ENCODE assay signal across 27 cellular contexts in the genomic region with DNA sequence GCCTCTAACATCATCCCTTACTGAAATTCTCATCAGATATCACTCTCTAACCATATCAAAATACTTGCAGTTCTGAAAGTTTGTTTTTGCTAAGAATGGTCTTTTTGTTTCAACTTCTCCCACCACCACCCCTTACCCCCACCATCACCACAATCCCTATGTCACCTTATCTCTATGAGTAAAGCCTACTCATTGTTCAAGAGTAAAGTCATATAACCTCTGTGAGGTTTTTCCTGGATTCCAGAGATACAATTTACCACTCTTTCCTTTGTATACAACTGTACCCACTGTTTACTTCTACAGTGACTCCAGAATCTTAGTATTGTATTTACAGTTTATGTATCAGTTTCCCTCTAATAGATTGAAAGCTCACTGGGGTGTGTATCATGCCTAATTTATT.
DNase-seq lines count a peak whose midpoint lies in the region; ATAC-seq, FAIRE-seq and TF ChIP-seq lines count a peak whose summit lies in the region.
"Had no signal": no experiment of that assay in that cellular context is flagged by ENCODE, and none has a peak within 500 bp of the region (broad histone marks: within the 10 kb centered on the region; RNA-seq: fewer than 3 reads in every experiment).

No MANE protein-coding gene starts in this region.

- H2AFZ ChIP-seq in Karpas-422 (ENCODE audit: low read length) (peak overlapping the region; percentile 38; the same call in 1 of the 2 replicates), OCI-LY3 (ENCODE audit: low read depth, low read length) (0 out of 2 replicates have a peak overlapping the region, but pooled peaks have one; percentile 24), H1 (ENCODE audit: low read length) (0 out of 2 replicates have a peak overlapping the region, but pooled peaks have one; percentile 51), SK-N-SH (ENCODE audit: low read depth) (no peak overlapping the region)
- H2AFZ ChIP-seq: GM23338 had no signal

- no peak for ATAC-seq in naive thymus-derived CD4-positive, alpha-beta T cell
- ATAC-seq: A549, GM12878, GM23338 had no signal

- H3K9me2 ChIP-seq in Karpas-422 (replicated peaks; ENCODE audit: insufficient read depth, low read length) = no peaks in the 10 kb centered on the region
- no peaks in the 10 kb centered on the region for H3K9me2 ChIP-seq in SK-N-SH

- no peak for TF ChIP-seq POLR2A in H1 (IDR thresholded peaks at IDR 0.05; ENCODE audit: control extremely low read depth in 1 of 2, low read depth in 2 of 2, low read length in 2 of 2)

- H3K4me1 Mint-ChIP-seq in naive thymus-derived CD4-positive, alpha-beta T cell = no peaks in the 10 kb centered on the region
- H3K4me1 Mint-ChIP-seq: CD14-positive monocyte; CD8-positive, alpha-beta memory T cell had no signal

- no peak overlapping the region for H3K56ac ChIP-seq in H1 (replicated peaks; ENCODE audit: insufficient read length, low read depth, low read length)

- peaks cover 4% of the 10 kb centered on the region for H3K9me3 ChIP-seq in Karpas-422 (ENCODE audit: low read length)
- no peaks in the 10 kb centered on the region for H3K9me3 ChIP-seq in OCI-LY3 (ENCODE audit: insufficient read depth, low read length)
- H3K9me3 ChIP-seq in H1 (ENCODE audit: insufficient read depth in 2 of 2, low read depth in 1 of 2, low read length in 1 of 2) = no peaks in the 10 kb centered on the region
- H3K9me3 ChIP-seq in naive thymus-derived CD4-positive, alpha-beta T cell (ENCODE audit: control insufficient read depth in 2 of 3, low read length in 3 of 3) = no peaks in the 10 kb centered on the region
- H3K9me3 ChIP-seq in SK-N-SH = no peaks in the 10 kb centered on the region
- H3K9me3 ChIP-seq: A549, BE2C, HAP-1 had no signal

- H3K79me1 ChIP-seq in H1 (ENCODE audit: low read depth, low read length) = no peaks in the 10 kb centered on the region

- no peak overlapping the region for H2BK15ac ChIP-seq in H1 (ENCODE audit: low read length)

- no peak for FAIRE-seq in H1 (lab: Jason Lieb, UNC)
- FAIRE-seq: A549, D721Med, GM12878, H54 had no signal

- H4K8ac ChIP-seq in H1 (ENCODE audit: extremely low read depth, insufficient read depth, low read length) = no peak overlapping the region

- H3K27me3 ChIP-seq in Karpas-422 (ENCODE audit: low read length) (no peaks in the 10 kb centered on the region), OCI-LY3 (ENCODE audit: low read depth, low read length) (no peaks in the 10 kb centered on the region), H1 (replicated peaks in 1 of 4; ENCODE audit: control insufficient read depth in 3 of 4, extremely low read depth in 1 of 4, insufficient read depth in 3 of 4, low read length in 3 of 4) (no peaks in the 10 kb centered on the region), SK-N-SH (ENCODE audit: insufficient read depth) (no peaks in the 10 kb centered on the region)
- no peaks in the 10 kb centered on the region for H3K27me3 ChIP-seq in naive thymus-derived CD4-positive, alpha-beta T cell (ENCODE audit: control insufficient read depth in 2 of 2, insufficient read depth in 2 of 2, low read length in 2 of 2)
- H3K27me3 ChIP-seq: BE2C; BLaER1 treated with 17β-estradiol and CSF1 and Interleukin-3, amounts not matched to agents 10 nM and 100 nM had no signal

- TF ChIP-seq RAD21 in H1 (IDR thresholded peaks at IDR 0.05 in 1 of 2, conservative IDR thresholded peaks at IDR 0.05 in 1 of 2; ENCODE audit: low read depth in 2 of 2, low read length in 2 of 2) (no peak), SK-N-SH (IDR thresholded peaks at IDR 0.05; ENCODE audit: low read length) (no peak)

- H3F3A ChIP-seq in SK-N-SH (replicated peaks; ENCODE audit: insufficient read depth) = no peaks in the 10 kb centered on the region

- H2BK20ac ChIP-seq in H1 (ENCODE audit: low read length) = no peak overlapping the region

- H3K4me3 Mint-ChIP-seq in naive thymus-derived CD4-positive, alpha-beta T cell = no peak overlapping the region
- H3K4me3 Mint-ChIP-seq: CD14-positive monocyte; CD4-positive, alpha-beta T cell; CD8-positive, alpha-beta memory T cell; GM23338; HFFc6 had no signal

- POLR2A ChIA-PET in H1 (lab: Charles Lee; ENCODE audit: partially characterized antibody) = no interaction called here
- POLR2A ChIA-PET in naive thymus-derived CD4-positive, alpha-beta T cell (lab: Charles Lee) = no interaction called here
- POLR2A ChIA-PET in SK-N-SH (lab: Yijun Ruan, JAX) = no interaction called here

- no peak overlapping the region for H2BK120ac ChIP-seq in H1 (replicated peaks; ENCODE audit: low read depth, low read length)

- no peak overlapping the region for H3K9ac ChIP-seq in Karpas-422 (ENCODE audit: low read length)
- no peak overlapping the region for H3K9ac ChIP-seq in OCI-LY3 (ENCODE audit: low read length)
- no peak overlapping the region for H3K9ac ChIP-seq in H1 (replicated peaks in 1 of 4; ENCODE audit: extremely low read depth in 1 of 4, low read depth in 3 of 4, low read length in 3 of 4)
- H3K9ac ChIP-seq in SK-N-SH = no peak overlapping the region
- H3K9ac ChIP-seq: BLaER1 treated with 17β-estradiol and CSF1 and Interleukin-3, amounts not matched to agents 10 nM and 100 nM had no signal

- H3K36me3 ChIP-seq in Karpas-422 (ENCODE audit: insufficient read depth, low read length) (no peaks in the 10 kb centered on the region), OCI-LY3 (replicated peaks; ENCODE audit: low read depth, low read length) (no peaks in the 10 kb centered on the region), H1 (ENCODE audit: control insufficient read depth in 2 of 4, insufficient read depth in 4 of 4, low read length in 3 of 4) (no peaks in the 10 kb centered on the region), SK-N-SH (replicated peaks in 1 of 2; ENCODE audit: control insufficient read depth in 1 of 2, insufficient read depth in 2 of 2, low read length in 1 of 2) (no peaks in the 10 kb centered on the region)
- H3K36me3 ChIP-seq in naive thymus-derived CD4-positive, alpha-beta T cell (ENCODE audit: control insufficient read depth in 2 of 3, insufficient read depth in 3 of 3, low read length in 3 of 3) = no peaks in the 10 kb centered on the region
- H3K36me3 ChIP-seq: BE2C; BLaER1 treated with 17β-estradiol and CSF1 and Interleukin-3, amounts not matched to agents 10 nM and 100 nM; HAP-1 had no signal

- H3K23ac ChIP-seq in H1 (ENCODE audit: insufficient read length) = no peak overlapping the region

- H3K79me2 ChIP-seq in Karpas-422 (ENCODE audit: low read length) = no peaks in the 10 kb centered on the region
- H3K79me2 ChIP-seq in OCI-LY3 (ENCODE audit: low read length) = no peaks in the 10 kb centered on the region
- no peaks in the 10 kb centered on the region for H3K79me2 ChIP-seq in H1 (ENCODE audit: control insufficient read depth in 1 of 2, insufficient read depth in 2 of 2, low read length in 2 of 2)
- H3K79me2 ChIP-seq in SK-N-SH (ENCODE audit: insufficient read depth) = no peaks in the 10 kb centered on the region

- H3K4me1 ChIP-seq in Karpas-422 (ENCODE audit: low read length) (no peaks in the 10 kb centered on the region), OCI-LY3 (ENCODE audit: low read length) (no peaks in the 10 kb centered on the region), H1 (replicated peaks in 1 of 4; ENCODE audit: control insufficient read depth in 3 of 4, insufficient read depth in 4 of 4, low read length in 3 of 4) (0 out of 7 replicates have a peak, but pooled peaks cover 0 to 2% (median 0%) of the 10 kb centered on the region in 4 experiments), SK-N-SH (ENCODE audit: control insufficient read depth in 1 of 2, insufficient read depth in 2 of 2, low read depth in 1 of 2, low read length in 1 of 2) (no peaks in the 10 kb centered on the region)
- H3K4me1 ChIP-seq in naive thymus-derived CD4-positive, alpha-beta T cell (ENCODE audit: control insufficient read depth in 2 of 2, insufficient read depth in 2 of 2, low read length in 2 of 2) = no peaks in the 10 kb centered on the region
- H3K4me1 ChIP-seq: A549, BE2C, HAP-1 had no signal

- TF ChIP-seq EP300 in H1 (IDR thresholded peaks at IDR 0.05; ENCODE audit: borderline replicate concordance in 1 of 2, low read depth in 2 of 2, low read length in 2 of 2) (no peak), SK-N-SH (IDR thresholded peaks at IDR 0.05; ENCODE audit: borderline replicate concordance in 1 of 2, low read depth in 1 of 2, low read length in 1 of 2) (no peak)

- H2BK5ac ChIP-seq in H1 (ENCODE audit: low read depth, low read length) = no peak overlapping the region

- no peak overlapping the region for H3K4ac ChIP-seq in H1 (replicated peaks; ENCODE audit: insufficient read length, low read depth, low read length)

- H3K18ac ChIP-seq in H1 (ENCODE audit: extremely low read depth, low read length) = no peak overlapping the region

- H3K9me3 Mint-ChIP-seq in naive thymus-derived CD4-positive, alpha-beta T cell = peaks cover 0 to 8% (median 0%) of the 10 kb centered on the region in 11 donors
- H3K9me3 Mint-ChIP-seq: GM23338, HFFc6 had no signal

- DNase-seq in Karpas-422 (no peak), H1 (ENCODE audit: low read depth in 1 of 2, low spot score in 2 of 2) (no peak), fibroblast of pulmonary artery (ENCODE audit: low read depth) (peak; percentile 32), MV-4-11 (lab: John Stamatoyannopoulos, UW) (no peak), NCI-H1417 treated with DMSO at 0.1 percent for 48 hours (lab: John Stamatoyannopoulos, UW) (no peak), SK-N-SH (no peak)
- DNase-seq in naive thymus-derived CD4-positive, alpha-beta T cell = no peak
- DNase-seq: 8988T; ACHN; AML-193; BE2C; CD4-positive, alpha-beta T cell; CD8-positive, alpha-beta memory T cell; DMS 273 treated with DMSO at 0.1 percent for 48 hours; DMS79; EL; GDM1; HFFc6 had no signal

- H2AK5ac ChIP-seq in H1 (ENCODE audit: low read depth, low read length) = no peak overlapping the region

- H3K4me2 ChIP-seq in Karpas-422 (ENCODE audit: low read depth, low read length, poor library complexity, severe bottlenecking) = no peak overlapping the region
- H3K4me2 ChIP-seq in OCI-LY3 (ENCODE audit: low read length) = no peak overlapping the region
- no peak overlapping the region for H3K4me2 ChIP-seq in H1 (ENCODE audit: insufficient read depth in 1 of 2, low read depth in 2 of 2, low read length in 2 of 2)
- H3K4me2 ChIP-seq in SK-N-SH = no peak overlapping the region
- H3K4me2 ChIP-seq: A549; BLaER1 treated with 17β-estradiol and CSF1 and Interleukin-3, amounts not matched to agents 10 nM and 100 nM; GM23338 had no signal

- H3K23me2 ChIP-seq in H1 (ENCODE audit: low read depth, low read length) = no peaks in the 10 kb centered on the region

- TF ChIP-seq CTCF in OCI-LY3 (IDR thresholded peaks at IDR 0.05; ENCODE audit: low read depth, low read length) (no peak), H1 (IDR thresholded peaks at IDR 0.05; ENCODE audit: control extremely low read depth in 1 of 3, insufficient read depth in 1 of 3, low read depth in 1 of 3, low read length in 3 of 3) (no peak), fibroblast of pulmonary artery (IDR thresholded peaks at IDR 0.05; ENCODE audit: low read length, missing control alignments) (no peak), SK-N-SH (IDR thresholded peaks at IDR 0.05) (no peak)

- H3K36me3 Mint-ChIP-seq in naive thymus-derived CD4-positive, alpha-beta T cell = no peaks in the 10 kb centered on the region
- H3K36me3 Mint-ChIP-seq: CD14-positive monocyte; CD8-positive, alpha-beta memory T cell had no signal

- no peak overlapping the region for H3K4me3 ChIP-seq in Karpas-422 (ENCODE audit: low read length)
- H3K4me3 ChIP-seq in OCI-LY3 (ENCODE audit: low read length) = no peak overlapping the region
- H3K4me3 ChIP-seq in H1 (ENCODE audit: extremely low read depth in 1 of 4, insufficient read depth in 2 of 4, low read depth in 3 of 4, low read length in 4 of 4) = no peak overlapping the region
- no peak overlapping the region for H3K4me3 ChIP-seq in fibroblast of pulmonary artery (replicated peaks; ENCODE audit: low read depth, low read length)
- H3K4me3 ChIP-seq in naive thymus-derived CD4-positive, alpha-beta T cell (ENCODE audit: low read length) = no peak overlapping the region
- H3K4me3 ChIP-seq in SK-N-SH (ENCODE audit: low read depth in 2 of 2, low read length in 1 of 2) = no peak overlapping the region
- H3K4me3 ChIP-seq: A549; BLaER1 treated with 17β-estradiol and CSF1 and Interleukin-3, amounts not matched to agents 10 nM and 100 nM; GM12878; GM23338; HAP-1 had no signal

- H4K20me1 ChIP-seq in Karpas-422 (ENCODE audit: insufficient read depth, low read depth, low read length) (no peaks in the 10 kb centered on the region), OCI-LY3 (ENCODE audit: insufficient read depth, low read length) (no peaks in the 10 kb centered on the region), H1 (replicated peaks in 1 of 2; ENCODE audit: control insufficient read depth in 1 of 2, insufficient read depth in 2 of 2, low read length in 2 of 2) (no peaks in the 10 kb centered on the region), SK-N-SH (ENCODE audit: insufficient read depth) (no peaks in the 10 kb centered on the region)
- H4K20me1 ChIP-seq: BLaER1 treated with 17β-estradiol and CSF1 and Interleukin-3, amounts not matched to agents 10 nM and 100 nM had no signal

- no peak overlapping the region for H4K5ac ChIP-seq in H1 (ENCODE audit: insufficient read length, low read depth, low read length)

- CTCF ChIA-PET in H1 (lab: Charles Lee; ENCODE audit: partially characterized antibody) (no interaction called here), SK-N-SH (lab: Yijun Ruan, JAX) (no interaction called here)
- CTCF ChIA-PET in naive thymus-derived CD4-positive, alpha-beta T cell (lab: Charles Lee) = no interaction called here

- no peak overlapping the region for H3K27ac Mint-ChIP-seq in naive thymus-derived CD4-positive, alpha-beta T cell
- H3K27ac Mint-ChIP-seq: CD14-positive monocyte; CD4-positive, alpha-beta T cell; CD8-positive, alpha-beta memory T cell; GM23338; HFFc6 had no signal

- H2BK12ac ChIP-seq in H1 (ENCODE audit: low read depth, low read length) = no peak overlapping the region

- H3K27ac ChIP-seq in Karpas-422 (ENCODE audit: low read length) = no peak overlapping the region
- H3K27ac ChIP-seq in OCI-LY3 (ENCODE audit: low read length) = no peak overlapping the region
- H3K27ac ChIP-seq in H1 (ENCODE audit: low read depth, low read length) = no peak overlapping the region
- no peak overlapping the region for H3K27ac ChIP-seq in naive thymus-derived CD4-positive, alpha-beta T cell (ENCODE audit: low read depth, low read length)
- no peak overlapping the region for H3K27ac ChIP-seq in SK-N-SH (ENCODE audit: low read depth in 2 of 2, low read length in 1 of 2)
- H3K27ac ChIP-seq: A549; BLaER1 treated with 17β-estradiol and CSF1 and Interleukin-3, amounts not matched to agents 10 nM and 100 nM had no signal

- H4K91ac ChIP-seq in H1 (replicated peaks; ENCODE audit: insufficient read length, low read length) = no peak overlapping the region

- intact Hi-C loops in naive thymus-derived CD4-positive, alpha-beta T cell (cut with micrococcal nuclease) = no loop called here

- no peaks in the 10 kb centered on the region for H3K27me3 Mint-ChIP-seq in naive thymus-derived CD4-positive, alpha-beta T cell
- H3K27me3 Mint-ChIP-seq: CD4-positive, alpha-beta T cell; CD8-positive, alpha-beta memory T cell had no signal

- H3K14ac ChIP-seq in H1 (ENCODE audit: insufficient read length) = no peak overlapping the region
